ENCODE assay signal across 19 cellular contexts in genomic region chr2:235194351-235194750, GRCh38.
DNase-seq lines count a peak whose midpoint lies in the region; FAIRE-seq and TF ChIP-seq lines count a peak whose summit lies in the region.
"Had no signal": no experiment of that assay in that cellular context is flagged by ENCODE, and none has a peak within 500 bp of the region (broad histone marks: within the 10 kb centered on the region; RNA-seq: fewer than 3 reads in every experiment).

No MANE protein-coding gene starts in this region.

- DNase-seq in mammary epithelial cell = peak; percentile 9
- no peak for DNase-seq in MCF 10A (ENCODE audit: unreplicated experiment)
- DNase-seq in frontal cortex (ENCODE audit: low spot score in 2 of 2) = peak in 1 of 2 donors; percentile 46
- no peak for DNase-seq in SIG-M5 treated with dmso at 0.1 percent for 504 hours (lab: John Stamatoyannopoulos, UW; ENCODE audit: unreplicated experiment)
- no peak for DNase-seq in MG63
- no peak for DNase-seq in SJCRH30
- DNase-seq: 8988T; CD8-positive, alpha-beta T cell; Karpas-422; NCI-H1417; NCI-H1694 treated with DMSO at 0.1 percent for 48 hours; NCI-H748 treated with DMSO at 0.1 percent for 48 hours; NK-92 treated with Interleukin-12 subunit alpha and Interleukin-12 subunit beta, amount 100 ng/mL, for 24 hours; SHP77 treated with DMSO at 0.1 percent for 48 hours had no signal

- dilution Hi-C loops in mammary epithelial cell (cut with HindIII; ENCODE audit: low sequenced_read_pairs) = no loop called here

- no peaks in the 10 kb centered on the region for H4K20me1 ChIP-seq in mammary epithelial cell (ENCODE audit: insufficient read depth, low read length)

- peaks cover 6% of the 10 kb centered on the region for H3K27me3 ChIP-seq in mammary epithelial cell (ENCODE audit: insufficient read depth, low read length)
- peaks cover 2% of the 10 kb centered on the region for H3K27me3 ChIP-seq in layer of hippocampus (ENCODE audit: control insufficient read depth, insufficient read depth, low read length)
- H3K27me3 ChIP-seq in MG63 = no peaks in the 10 kb centered on the region
- H3K27me3 ChIP-seq in SJCRH30 = 0 out of 2 replicates have a peak, but pooled peaks cover 3% of the 10 kb centered on the region

- in situ Hi-C loops in mammary epithelial cell (cut with MboI; ENCODE audit: low sequenced_read_pairs in 2 of 2) = no loop called here

- no peaks in the 10 kb centered on the region for H3K4me1 ChIP-seq in mammary epithelial cell (ENCODE audit: insufficient read depth, low read length)
- H3K4me1 ChIP-seq in SJCRH30 = no peaks in the 10 kb centered on the region

- H3K9me3 Mint-ChIP-seq in MCF 10A (ENCODE audit: unreplicated experiment) = no peaks in the 10 kb centered on the region
- H3K9me3 Mint-ChIP-seq: CD8-positive, alpha-beta T cell had no signal

- no peaks in the 10 kb centered on the region for H3K36me3 Mint-ChIP-seq in MCF 10A (ENCODE audit: insufficient read depth, unreplicated experiment)
- H3K36me3 Mint-ChIP-seq: CD8-positive, alpha-beta T cell had no signal

- no TSS peak for BruUV-seq in mammary epithelial cell (replicated peaks; lab: Mats Ljungman, UMichigan)
- BruUV-seq in MCF 10A (replicated peaks; lab: Mats Ljungman, UMichigan) = no TSS peak

- no peaks in the 10 kb centered on the region for H3K4me1 Mint-ChIP-seq in MCF 10A (ENCODE audit: insufficient read depth, unreplicated experiment)

- H2AFZ ChIP-seq in mammary epithelial cell (ENCODE audit: low read depth, low read length) = no peak overlapping the region

- no peaks in the 10 kb centered on the region for H3K79me2 ChIP-seq in mammary epithelial cell (ENCODE audit: insufficient read depth, low read length)

- POLR2A ChIA-PET in MCF 10A (lab: Yijun Ruan, JAX) = no interaction called here

- H3K4me3 Mint-ChIP-seq in MCF 10A (ENCODE audit: unreplicated experiment) = no peak overlapping the region
- H3K4me3 Mint-ChIP-seq: CD8-positive, alpha-beta T cell had no signal

- CTCF ChIA-PET in mammary epithelial cell (lab: Charles Lee; ENCODE audit: low non-redundant PET) = no interaction called here
- CTCF ChIA-PET in MCF 10A (lab: Yijun Ruan, JAX) = no interaction called here

- H3K4me2 ChIP-seq in mammary epithelial cell (ENCODE audit: insufficient read depth, low read depth, low read length) = no peak overlapping the region

- intact Hi-C loops in mammary epithelial cell (cut with micrococcal nuclease) = no loop called here
- intact Hi-C loops in MCF 10A (cut with micrococcal nuclease) = no loop called here

- FAIRE-seq in frontal cortex (lab: Jason Lieb, UNC) = peak; percentile 64
- FAIRE-seq: G401.6, H1 had no signal

- no peak for TF ChIP-seq CTCF in mammary epithelial cell (conservative IDR thresholded peaks at IDR 0.05 in 1 of 2, IDR thresholded peaks at IDR 0.05 in 1 of 2; ENCODE audit: extremely low read depth in 1 of 2, insufficient read depth in 1 of 2, low read depth in 1 of 2, low read length in 2 of 2)
- no peak for TF ChIP-seq CTCF in MCF 10A (IDR thresholded peaks at IDR 0.05; ENCODE audit: unreplicated experiment)

- no peaks in the 10 kb centered on the region for H3K36me3 ChIP-seq in mammary epithelial cell (ENCODE audit: insufficient read depth, low read length)
- H3K36me3 ChIP-seq in MG63 = no peaks in the 10 kb centered on the region
- no peaks in the 10 kb centered on the region for H3K36me3 ChIP-seq in SJCRH30

- H3K27ac ChIP-seq in mammary epithelial cell (ENCODE audit: insufficient read depth, low read depth, low read length) (no peak overlapping the region), layer of hippocampus (ENCODE audit: low read depth, low read length) (peak overlapping the region; percentile 64), temporal lobe (ENCODE audit: low read depth, low read length) (peak overlapping the region; percentile 95), SJCRH30 (no peak overlapping the region)
- H3K27ac ChIP-seq: RWPE1 had no signal

- no peak overlapping the region for H3K4me3 ChIP-seq in mammary epithelial cell (replicated peaks in 1 of 3; ENCODE audit: insufficient read depth in 1 of 3, low read depth in 2 of 3, low read length in 3 of 3)
- H3K4me3 ChIP-seq in MG63 = no peak overlapping the region
- H3K4me3 ChIP-seq in SJCRH30 = no peak overlapping the region

- no peak overlapping the region for H3K9ac ChIP-seq in mammary epithelial cell (ENCODE audit: insufficient read depth, low read length)

- no peak overlapping the region for H3K27ac Mint-ChIP-seq in MCF 10A (ENCODE audit: low read depth, unreplicated experiment)
- H3K27ac Mint-ChIP-seq: CD8-positive, alpha-beta T cell had no signal

- H3K9me3 ChIP-seq in mammary epithelial cell (replicated peaks; ENCODE audit: insufficient read depth, low read length) (no peaks in the 10 kb centered on the region), MG63 (no peaks in the 10 kb centered on the region), SJCRH30 (replicated peaks) (peaks cover 4% of the 10 kb centered on the region; the same call in 1 of the 2 replicates)

- WGBS in mammary epithelial cell (ENCODE audit: low coverage, missing lambda C conversion rate) = 75% methylated on average over 2 of the region's 2 CpGs

- H3K27me3 Mint-ChIP-seq in MCF 10A (ENCODE audit: insufficient read depth, unreplicated experiment) = peaks cover 56% of the 10 kb centered on the region

Comparison
In these comparisons a context has a peak if more than half of its experiments do, and no peak if none do; other contexts are left out.
1. H3K27ac ChIP-seq: peak in layer of hippocampus (single experiment) and temporal lobe (single experiment); none in mammary epithelial cell (single experiment) and SJCRH30 (single experiment).